In the genomic region with DNA sequence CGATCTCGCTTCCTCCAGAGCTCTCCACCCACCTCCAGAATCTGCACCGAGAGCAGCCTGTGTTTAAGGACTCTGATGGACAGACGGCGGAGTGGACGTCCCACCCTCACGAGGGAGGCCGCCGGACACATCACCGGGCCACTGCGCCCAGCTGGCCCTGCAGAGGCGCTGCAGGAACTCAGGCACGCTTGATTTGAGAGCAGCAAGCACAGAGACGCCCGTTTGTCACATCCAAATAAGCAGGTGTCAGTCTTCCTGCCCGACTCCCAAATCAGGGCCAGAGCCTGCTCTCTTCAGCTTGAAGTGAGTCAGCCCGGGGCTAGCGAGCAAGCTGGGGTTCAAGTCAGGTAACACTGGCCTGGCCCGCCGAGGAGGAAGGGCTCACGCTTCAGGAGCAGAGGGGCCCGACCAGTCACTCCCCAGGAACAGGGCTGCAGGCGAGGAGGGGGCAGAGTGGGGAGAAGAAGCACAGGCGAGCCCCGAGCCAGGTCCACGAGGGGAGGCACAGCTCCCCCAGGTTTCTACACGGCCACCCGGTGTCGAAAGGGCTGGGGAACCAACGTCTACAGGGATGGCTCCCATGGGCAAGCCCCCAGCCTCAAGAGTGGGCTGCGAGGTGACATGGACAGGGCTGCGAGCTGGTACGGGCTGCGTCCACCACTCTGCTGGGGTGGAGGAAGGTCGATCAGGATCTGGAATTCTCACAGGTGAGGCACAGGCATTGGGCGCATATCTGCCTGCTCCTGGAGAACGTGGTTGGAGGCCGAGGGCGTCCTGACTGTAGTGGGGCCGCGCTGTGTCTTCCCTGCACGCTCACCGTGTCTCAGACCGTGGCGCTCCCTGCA, we compare ENCODE assay signal across 1 cellular context.
TF ChIP-seq lines count a peak whose summit lies in the region.

No MANE protein-coding gene starts in this region.

TF ChIP-seq in HepG2, 621 proteins besides CTCF, POLR2A, EP300 and RAD21:
- TF ChIP-seq, protein P1, sequence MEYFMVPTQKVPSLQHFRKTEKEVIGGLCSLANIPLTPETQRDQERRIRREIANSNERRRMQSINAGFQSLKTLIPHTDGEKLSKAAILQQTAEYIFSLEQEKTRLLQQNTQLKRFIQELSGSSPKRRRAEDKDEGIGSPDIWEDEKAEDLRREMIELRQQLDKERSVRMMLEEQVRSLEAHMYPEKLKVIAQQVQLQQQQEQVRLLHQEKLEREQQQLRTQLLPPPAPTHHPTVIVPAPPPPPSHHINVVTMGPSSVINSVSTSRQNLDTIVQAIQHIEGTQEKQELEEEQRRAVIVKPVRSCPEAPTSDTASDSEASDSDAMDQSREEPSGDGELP (IDR thresholded peaks at IDR 0.05; ENCODE audit: borderline replicate concordance, low read depth), result no peak
- no peak for TF ChIP-seq ZNF367 (CRISPR knock-in tag; IDR thresholded peaks at IDR 0.05; ENCODE audit: borderline replicate concordance)
- no peak for TF ChIP-seq MZF1 (CRISPR knock-in tag; IDR thresholded peaks at IDR 0.05; ENCODE audit: borderline replicate concordance)
- 0 out of 2 replicates have a peak, but pooled peaks have one; percentile 31 for TF ChIP-seq EED (CRISPR knock-in tag; IDR thresholded peaks at IDR 0.05)
- TF ChIP-seq FOXK2 (IDR thresholded peaks at IDR 0.05), result no peak
- TF ChIP-seq, protein P2, sequence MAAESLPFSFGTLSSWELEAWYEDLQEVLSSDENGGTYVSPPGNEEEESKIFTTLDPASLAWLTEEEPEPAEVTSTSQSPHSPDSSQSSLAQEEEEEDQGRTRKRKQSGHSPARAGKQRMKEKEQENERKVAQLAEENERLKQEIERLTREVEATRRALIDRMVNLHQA (CRISPR knock-in tag; IDR thresholded peaks at IDR 0.05), result no peak
